27 cellular contexts compared by ENCODE assay signal in the genomic region with DNA sequence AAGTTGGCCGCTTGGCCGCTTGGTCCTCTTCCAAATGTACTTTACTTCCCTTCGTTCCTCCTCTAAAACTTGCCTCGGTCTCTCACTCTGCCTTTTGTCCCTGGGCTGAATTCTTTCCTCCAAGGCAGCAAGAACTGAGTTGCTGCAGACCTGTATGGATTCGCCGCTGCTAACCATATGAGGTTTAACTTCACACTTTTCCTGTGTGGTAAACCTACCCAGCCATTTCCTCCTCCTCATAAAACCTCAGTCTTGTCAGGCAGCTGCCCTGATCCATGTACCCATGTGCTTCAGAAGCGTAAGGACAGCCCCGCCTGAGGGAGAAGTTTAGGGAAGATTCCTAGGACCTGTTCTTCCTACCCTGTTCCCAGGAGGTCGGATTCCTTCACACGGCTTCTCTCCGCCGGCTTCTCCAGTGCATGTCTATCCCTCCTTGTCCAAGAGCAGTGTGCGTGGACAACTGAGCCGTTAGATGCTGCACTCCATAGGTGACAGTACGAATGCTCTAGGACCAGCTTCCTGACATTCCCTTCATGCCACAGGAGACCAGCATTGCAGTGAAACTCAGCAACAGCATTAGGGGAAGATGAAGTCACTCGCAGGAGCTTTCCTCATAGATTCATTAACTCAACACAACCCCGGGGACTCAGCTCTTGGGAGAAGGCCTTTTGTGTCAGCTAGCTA.
DNase-seq lines count a peak whose midpoint lies in the region; ATAC-seq, FAIRE-seq and TF ChIP-seq lines count a peak whose summit lies in the region.
"Had no signal": no experiment of that assay in that cellular context is flagged by ENCODE, and none has a peak within 500 bp of the region (broad histone marks: within the 10 kb centered on the region; RNA-seq: fewer than 3 reads in every experiment).

No MANE protein-coding gene starts in this region.

- H3K79me2 ChIP-seq in DND-41 (ENCODE audit: insufficient read depth, low read length) = no peaks in the 10 kb centered on the region
- H3K79me2 ChIP-seq in GM12878 (ENCODE audit: control insufficient read depth, insufficient read depth, low read length) = no peaks in the 10 kb centered on the region

- H4K20me1 ChIP-seq in DND-41 (ENCODE audit: insufficient read depth, low read length) (no peaks in the 10 kb centered on the region), GM12878 (ENCODE audit: control insufficient read depth, insufficient read depth) (no peaks in the 10 kb centered on the region)

- no peaks in the 10 kb centered on the region for H3K27me3 ChIP-seq in DND-41 (ENCODE audit: insufficient read depth, low read length, poor library complexity)
- peaks cover 51% of the 10 kb centered on the region for H3K27me3 ChIP-seq in HUES48 (ENCODE audit: control insufficient read depth, insufficient read depth, low read length)
- H3K27me3 ChIP-seq in GM12878 (replicated peaks in 1 of 2; ENCODE audit: control insufficient read depth in 2 of 2, insufficient read depth in 2 of 2, low read length in 1 of 2) = no peaks in the 10 kb centered on the region; a peak in 2 of 4 replicates
- H3K27me3 ChIP-seq: BE2C, ovary had no signal

- in situ Hi-C loops in GM12878 (cut with MboI) = no loop called here

- no peak for TF ChIP-seq EP300 in GM12878 (IDR thresholded peaks at IDR 0.05; ENCODE audit: borderline replicate concordance in 1 of 2, control insufficient read depth in 1 of 2, low read depth in 2 of 2, low read length in 2 of 2)

- SMC1A ChIA-PET in GM12878 (lab: Charles Lee; ENCODE audit: uncharacterized antibody, unreplicated experiment) = interaction anchor here (0.5 kb wide), 1 partner anchor 10 kb away, joined by 3 read pairs; no protein-coding TSS in a partner anchor

- WGBS in GM12878 (ENCODE audit: insufficient coverage, insufficient replicate concordance, low lambda C conversion rate, missing lambda C conversion rate) = 64% methylated on average over 17 of the region's 17 CpGs

- no peaks in the 10 kb centered on the region for H3K4me1 ChIP-seq in DND-41 (ENCODE audit: insufficient read depth, low read length)
- peaks cover 75% of the 10 kb centered on the region for H3K4me1 ChIP-seq in HUES48 (ENCODE audit: control insufficient read depth, insufficient read depth, low read length)
- no peaks in the 10 kb centered on the region for H3K4me1 ChIP-seq in GM12878 (ENCODE audit: control insufficient read depth, insufficient read depth, low read length)
- H3K4me1 ChIP-seq: BE2C had no signal

- H3K9me3 ChIP-seq in DND-41 (ENCODE audit: insufficient read depth, low read length, severe bottlenecking) (no peaks in the 10 kb centered on the region), HUES48 (ENCODE audit: control insufficient read depth, insufficient read depth, low read length) (no peaks in the 10 kb centered on the region), GM12878 (replicated peaks; ENCODE audit: control insufficient read depth, insufficient read depth, low read length) (no peaks in the 10 kb centered on the region)
- H3K9me3 ChIP-seq: BE2C, ovary had no signal

- no peak overlapping the region for H3K4me3 ChIP-seq in DND-41 (ENCODE audit: low read depth in 1 of 2, low read length in 2 of 2)
- H3K4me3 ChIP-seq in HUES48 (ENCODE audit: low read depth, low read length) = 0 out of 2 replicates have a peak overlapping the region, but pooled peaks have one; percentile 24
- H3K4me3 ChIP-seq in GM12878 = no peak overlapping the region
- H3K4me3 ChIP-seq: GM23248, ovary had no signal

- H3K27ac Mint-ChIP-seq in nephron progenitor cell = peak overlapping the region; percentile 71
- H3K27ac Mint-ChIP-seq: activated T-cell treated with anti-CD3 and anti-CD28 coated beads, Interleukin-2, amount 50 U/mL, for 72 hours; naive thymus-derived CD4-positive, alpha-beta T cell had no signal

- H3K36me3 ChIP-seq in DND-41 (ENCODE audit: insufficient read depth, low read length) (no peaks in the 10 kb centered on the region), HUES48 (ENCODE audit: control insufficient read depth, insufficient read depth, low read length) (no peaks in the 10 kb centered on the region), GM12878 (ENCODE audit: control insufficient read depth in 2 of 2, insufficient read depth in 2 of 2, low read length in 1 of 2) (no peaks in the 10 kb centered on the region)
- H3K36me3 ChIP-seq: BE2C, ovary had no signal

- H3K9me3 Mint-ChIP-seq in nephron progenitor cell = peaks cover 4% of the 10 kb centered on the region
- H3K9me3 Mint-ChIP-seq: activated T-cell treated with anti-CD3 and anti-CD28 coated beads, Interleukin-2, amount 50 U/mL, for 72 hours had no signal

- peaks cover 26% of the 10 kb centered on the region for H3K36me3 Mint-ChIP-seq in nephron progenitor cell (ENCODE audit: low read depth)

- CTCF ChIA-PET in GM12878 (lab: Yijun Ruan, JAX) = no interaction called here

- intact Hi-C loops in GM12878 (cut with micrococcal nuclease; ENCODE audit: unreplicated experiment) = no loop called here

- TF ChIP-seq RAD21 in GM12878 (IDR thresholded peaks at IDR 0.05; ENCODE audit: insufficient read depth, low read depth, low read length) = no peak

- ATAC-seq in DND-41 (ENCODE audit: insufficient read depth, low read depth) = peak; percentile 86
- no peak for ATAC-seq in GM12878
- ATAC-seq in HG03432 (IDR thresholded peaks at IDR 0.05; ENCODE audit: unreplicated experiment) = no peak
- ATAC-seq: activated T-cell treated with anti-CD3 and anti-CD28 coated beads, Interleukin-2, amount 50 U/mL, for 72 hours; naive thymus-derived CD4-positive, alpha-beta T cell had no signal

- H3K4me1 Mint-ChIP-seq in nephron progenitor cell = peaks cover 70% of the 10 kb centered on the region

- TF ChIP-seq CTCF in DND-41 (IDR thresholded peaks at IDR 0.05; ENCODE audit: borderline replicate concordance, extremely low read depth, low read length, poor library complexity, severe bottlenecking) = no peak
- no peak for TF ChIP-seq CTCF in GM12878 (IDR thresholded peaks at IDR 0.05 in 2 of 3, conservative IDR thresholded peaks at IDR 0.05 in 1 of 3; ENCODE audit: control insufficient read depth in 2 of 3, extremely low read depth in 1 of 3, insufficient read depth in 1 of 3, low read depth in 3 of 3, low read length in 3 of 3)
- no peak for TF ChIP-seq CTCF in nephron progenitor cell (IDR thresholded peaks at IDR 0.05)

- H3K4me3 Mint-ChIP-seq in nephron progenitor cell = no peak overlapping the region
- H3K4me3 Mint-ChIP-seq: activated T-cell treated with anti-CD3 and anti-CD28 coated beads, Interleukin-2, amount 50 U/mL, for 72 hours; naive thymus-derived CD4-positive, alpha-beta T cell had no signal

- no peak for FAIRE-seq in GM12878 (lab: Jason Lieb, UNC)
- FAIRE-seq: bronchial epithelial cell, GM12892, HTR-8/SVneo, kidney had no signal

- peaks cover 3% of the 10 kb centered on the region for H3K27me3 Mint-ChIP-seq in nephron progenitor cell (ENCODE audit: low read depth, poor library complexity)

- POLR2A ChIA-PET in GM12878 (lab: Charles Lee) = interaction anchor here (0.6 kb wide), 1 partner anchor 181 kb away, joined by 3 read pairs; no protein-coding TSS in a partner anchor

- RAD21 ChIA-PET in GM12878 (lab: Charles Lee; ENCODE audit: unreplicated experiment) = no interaction called here

- H2AFZ ChIP-seq in DND-41 (ENCODE audit: low read depth, low read length) (no peak overlapping the region), GM12878 (ENCODE audit: control insufficient read depth, low read depth, low read length) (no peak overlapping the region)
- H2AFZ ChIP-seq: GM23248 had no signal

- peak; percentile 22 for DNase-seq in DND-41
- DNase-seq in GM12878 (ENCODE audit: low read depth, low spot score) = no peak
- no peak for DNase-seq in nephron progenitor cell
- no peak for DNase-seq in iPS-NIHi11 (ENCODE audit: low spot score)
- no peak for DNase-seq in NCI-H146 (lab: John Stamatoyannopoulos, UW)
- no peak for DNase-seq in COLO668 (lab: John Stamatoyannopoulos, UW; ENCODE audit: unreplicated experiment)
- DNase-seq: ACHN; activated CD4-positive, alpha-beta T cell treated with anti-CD3 and anti-CD28 coated beads for 4 hours; activated naive CD4-positive, alpha-beta T cell; activated T-cell treated with anti-CD3 and anti-CD28 coated beads, Interleukin-2, amount 50 U/mL, for 72 hours; BE2C; effector CD4-positive, alpha-beta T cell; GM23248; kidney; MV-4-11; naive thymus-derived CD4-positive, alpha-beta T cell; NCI-H1694 treated with DMSO at 0.1 percent for 48 hours; ovary; retina; stimulated activated CD4-positive, alpha-beta T cell treated with anti-CD3 and anti-CD28 coated beads, Interleukin-2, amount 100 ng/mL, for 24 hours had no signal

- no peak overlapping the region for H3K27ac ChIP-seq in DND-41 (ENCODE audit: low read length)
- peak overlapping the region; percentile 79 for H3K27ac ChIP-seq in HUES48 (ENCODE audit: low read depth, low read length)
- H3K27ac ChIP-seq in GM12878 (ENCODE audit: control insufficient read depth, insufficient read depth) = no peak overlapping the region
- H3K27ac ChIP-seq: epithelial cell of prostate, GM23248, ovary, RWPE1 had no signal

- BruUV-seq in GM12878 (replicated peaks; lab: Mats Ljungman, UMichigan) = no TSS peak

- no peak for TF ChIP-seq POLR2A in GM12878 (IDR thresholded peaks at IDR 0.05; ENCODE audit: low read depth, low read length)

- H3K9ac ChIP-seq in DND-41 (ENCODE audit: low read depth, low read length) (no peak overlapping the region), HUES48 (ENCODE audit: low read depth, low read length) (no peak overlapping the region), GM12878 (ENCODE audit: control insufficient read depth, insufficient read depth, low read length) (no peak overlapping the region)
- H3K9ac ChIP-seq: GM23248 had no signal

- no peak overlapping the region for H3K4me2 ChIP-seq in DND-41 (ENCODE audit: insufficient read depth, low read length)
- H3K4me2 ChIP-seq in GM12878 (ENCODE audit: control insufficient read depth, insufficient read depth) = no peak overlapping the region

TF ChIP-seq in GM12878, 131 proteins besides CTCF, POLR2A, EP300 and RAD21:
- TF ChIP-seq TARDBP (IDR thresholded peaks at IDR 0.05; ENCODE audit: borderline replicate concordance) (no peak), RUNX3 (IDR thresholded peaks at IDR 0.05; ENCODE audit: low read length) (0 out of 2 replicates have a peak, but pooled peaks have one; percentile 20)
